In genomic region chr5:157387683-157388093, GRCh38 we compare ENCODE assay signal across 8 cellular contexts.
DNase-seq lines count a peak whose midpoint lies in the region; ATAC-seq and TF ChIP-seq lines count a peak whose summit lies in the region.

No MANE protein-coding gene starts in this region.

- in situ Hi-C loops in astrocyte of the cerebellum (cut with HindIII; ENCODE audit: low sequenced_read_pairs), result no loop called here

- DNase-seq in NCI-H524 (lab: John Stamatoyannopoulos, UW) (peak; percentile 40 to 71), NCI-H524 treated with DMSO at 0.1 percent for 48 hours (lab: John Stamatoyannopoulos, UW) (no peak), astrocyte of the cerebellum (ENCODE audit: low read depth) (peak; percentile 94), kidney glomerular epithelial cell (lab: John Stamatoyannopoulos, UW) (peak; percentile 43), superior temporal gyrus (ENCODE audit: extremely low spot score) (peak; percentile 81), NCI-H2196 (lab: John Stamatoyannopoulos, UW; ENCODE audit: unreplicated experiment) (no peak), activated gamma-delta T cell treated with Interleukin-2 at 50 U/mL for 16 hours (no peak)

- H3K4me3 ChIP-seq in astrocyte of the cerebellum (ENCODE audit: low read depth, low read length), result no peak overlapping the region

- no peak for TF ChIP-seq CTCF in astrocyte of the cerebellum (IDR thresholded peaks at IDR 0.05; ENCODE audit: low read depth, low read length, missing control alignments)

- no peak for ATAC-seq in HG02938 (IDR thresholded peaks at IDR 0.05; ENCODE audit: unreplicated experiment)

Comparison
In these comparisons a context has a peak if more than half of its experiments do, and no peak if none do; other contexts are left out.
1. DNase-seq: peak in NCI-H524 (2 of 2), astrocyte of the cerebellum (single experiment), kidney glomerular epithelial cell (single experiment) and superior temporal gyrus (single experiment); none in NCI-H524 treated with DMSO at 0.1 percent for 48 hours (single experiment), NCI-H2196 (single experiment) and activated gamma-delta T cell treated with Interleukin-2 at 50 U/mL for 16 hours (single experiment).